In genomic region chr13:24661713-24662112, GRCh38 we compare ENCODE assay signal across 17 cellular contexts. TPM values are rescaled to one million over a fixed set of nuclear protein-coding genes. Genes with fewer than 3 reads are reported as not detected.
DNase-seq lines count a peak whose midpoint lies in the region; ATAC-seq and TF ChIP-seq lines count a peak whose summit lies in the region.
"Had no signal": no experiment of that assay in that cellular context is flagged by ENCODE, and none has a peak within 500 bp of the region (broad histone marks: within the 10 kb centered on the region; RNA-seq: fewer than 3 reads in every experiment).

No MANE protein-coding gene starts in this region.

- H3F3A ChIP-seq in SU-DHL-6 (ENCODE audit: insufficient read depth) = no peaks in the 10 kb centered on the region

- H3K4me3 ChIP-seq in SU-DHL-6 (ENCODE audit: insufficient read depth, low read length, poor library complexity, severe bottlenecking) = no peak overlapping the region
- H3K4me3 ChIP-seq in effector memory CD4-positive, alpha-beta T cell (ENCODE audit: insufficient read depth, low read depth, low read length, poor library complexity, severe bottlenecking) = no peak overlapping the region
- H3K4me3 ChIP-seq: SJCRH30 had no signal

- no peaks in the 10 kb centered on the region for H3K9me2 ChIP-seq in SU-DHL-6 (replicated peaks; ENCODE audit: insufficient read depth, low read length)

- H3K27ac Mint-ChIP-seq in activated naive CD4-positive, alpha-beta T cell treated with anti-CD3 and anti-CD28 coated beads, Interleukin-2, amount 50 U/mL, for 24 hours = peak overlapping the region; percentile 25
- no peak overlapping the region for H3K27ac Mint-ChIP-seq in activated naive CD4-positive, alpha-beta T cell treated with anti-CD3 and anti-CD28 coated beads for 36 hours
- H3K27ac Mint-ChIP-seq: H9 had no signal

- no peaks in the 10 kb centered on the region for H3K36me3 Mint-ChIP-seq in activated naive CD4-positive, alpha-beta T cell treated with anti-CD3 and anti-CD28 coated beads, Interleukin-2, amount 50 U/mL, for 24 hours
- no peaks in the 10 kb centered on the region for H3K36me3 Mint-ChIP-seq in activated naive CD4-positive, alpha-beta T cell treated with anti-CD3 and anti-CD28 coated beads for 36 hours (ENCODE audit: low read depth)

- intact Hi-C loops in activated naive CD4-positive, alpha-beta T cell treated with anti-CD3 and anti-CD28 coated beads for 36 hours (cut with micrococcal nuclease) = no loop called here

- H3K9me3 Mint-ChIP-seq in activated naive CD4-positive, alpha-beta T cell treated with anti-CD3 and anti-CD28 coated beads, Interleukin-2, amount 50 U/mL, for 24 hours = no peaks in the 10 kb centered on the region
- no peaks in the 10 kb centered on the region for H3K9me3 Mint-ChIP-seq in activated naive CD4-positive, alpha-beta T cell treated with anti-CD3 and anti-CD28 coated beads for 36 hours
- H3K9me3 Mint-ChIP-seq: H9 had no signal

- H3K27ac ChIP-seq in SU-DHL-6 (ENCODE audit: low read depth, low read length) = no peak overlapping the region
- no peak overlapping the region for H3K27ac ChIP-seq in effector memory CD4-positive, alpha-beta T cell (ENCODE audit: insufficient read depth, low read length, poor library complexity, severe bottlenecking)
- H3K27ac ChIP-seq: C4-2B, SJCRH30 had no signal

- H3K4me2 ChIP-seq in SU-DHL-6 (ENCODE audit: low read depth, low read length, poor library complexity, severe bottlenecking) = peak overlapping the region; percentile 16

- H3K4me1 ChIP-seq in effector memory CD4-positive, alpha-beta T cell (ENCODE audit: control insufficient read depth, insufficient read depth, low read length, poor library complexity, severe bottlenecking) = no peaks in the 10 kb centered on the region

- H3K27me3 ChIP-seq in SU-DHL-6 (ENCODE audit: low read length) = no peaks in the 10 kb centered on the region
- no peaks in the 10 kb centered on the region for H3K27me3 ChIP-seq in effector memory CD4-positive, alpha-beta T cell (replicated peaks; ENCODE audit: control insufficient read depth, insufficient read depth, low read length, poor library complexity, severe bottlenecking)
- H3K27me3 ChIP-seq: SJCRH30 had no signal

- no peak for DNase-seq in activated naive CD4-positive, alpha-beta T cell treated with anti-CD3 and anti-CD28 coated beads for 36 hours
- DNase-seq in foreskin melanocyte (no peak), GM10266 (ENCODE audit: extremely low spot score) (no peak)
- no peak for DNase-seq in effector memory CD4-positive, alpha-beta T cell
- DNase-seq: COR-L47, DMS53, H9, NCI-H1092 treated with DMSO at 0.1 percent for 48 hours, NCI-H1694, NCI-H774, RPMI8226 had no signal

- CTCF ChIA-PET in activated naive CD4-positive, alpha-beta T cell treated with anti-CD3 and anti-CD28 coated beads for 36 hours (lab: Charles Lee) = interaction anchor here (1.3 to 2.4 kb wide), 2 partner anchors 21 to 34 kb away, joined by 3 to 7 read pairs; no protein-coding TSS in a partner anchor

- no peak overlapping the region for H2AFZ ChIP-seq in SU-DHL-6 (ENCODE audit: low read depth, low read length, severe bottlenecking)

- no peaks in the 10 kb centered on the region for H3K36me3 ChIP-seq in SU-DHL-6 (ENCODE audit: low read length)
- no peaks in the 10 kb centered on the region for H3K36me3 ChIP-seq in effector memory CD4-positive, alpha-beta T cell (ENCODE audit: control insufficient read depth, insufficient read depth, low read length)
- H3K36me3 ChIP-seq: SJCRH30 had no signal

- H3K79me2 ChIP-seq in SU-DHL-6 (ENCODE audit: insufficient read depth, low read length) = no peaks in the 10 kb centered on the region

- TF ChIP-seq CTCF in SU-DHL-6 (IDR thresholded peaks at IDR 0.05; ENCODE audit: insufficient read depth, low read length, poor library complexity, severe bottlenecking) (no peak), GM10266 (IDR thresholded peaks at IDR 0.05; ENCODE audit: control insufficient read depth, insufficient read depth, low read depth, missing control alignments) (no peak)

- H3K9ac ChIP-seq in SU-DHL-6 (ENCODE audit: low read length) = no peak overlapping the region

- H3K4me1 Mint-ChIP-seq in activated naive CD4-positive, alpha-beta T cell treated with anti-CD3 and anti-CD28 coated beads, Interleukin-2, amount 50 U/mL, for 24 hours = no peaks in the 10 kb centered on the region
- peaks cover 8% of the 10 kb centered on the region for H3K4me1 Mint-ChIP-seq in activated naive CD4-positive, alpha-beta T cell treated with anti-CD3 and anti-CD28 coated beads for 36 hours (ENCODE audit: low read depth)
- H3K4me1 Mint-ChIP-seq: H9 had no signal

- no peak overlapping the region for H3K4me3 Mint-ChIP-seq in activated naive CD4-positive, alpha-beta T cell treated with anti-CD3 and anti-CD28 coated beads, Interleukin-2, amount 50 U/mL, for 24 hours
- no peak overlapping the region for H3K4me3 Mint-ChIP-seq in activated naive CD4-positive, alpha-beta T cell treated with anti-CD3 and anti-CD28 coated beads for 36 hours
- H3K4me3 Mint-ChIP-seq: H9 had no signal

- H3K9me3 ChIP-seq in SU-DHL-6 (ENCODE audit: insufficient read depth, low read length) = no peaks in the 10 kb centered on the region
- H3K9me3 ChIP-seq in effector memory CD4-positive, alpha-beta T cell (ENCODE audit: control insufficient read depth, low read length) = no peaks in the 10 kb centered on the region
- H3K9me3 ChIP-seq: SJCRH30 had no signal

- H4K20me1 ChIP-seq in SU-DHL-6 (ENCODE audit: low read depth, low read length) = no peaks in the 10 kb centered on the region

- peak; percentile 47 for ATAC-seq in HG02885 (IDR thresholded peaks at IDR 0.05; ENCODE audit: poor library complexity, unreplicated experiment)
- no peak for ATAC-seq in GM21717 (IDR thresholded peaks at IDR 0.05; ENCODE audit: unreplicated experiment)

- peaks cover 6% of the 10 kb centered on the region for H3K27me3 Mint-ChIP-seq in activated naive CD4-positive, alpha-beta T cell treated with anti-CD3 and anti-CD28 coated beads, Interleukin-2, amount 50 U/mL, for 24 hours
- peaks cover 9% of the 10 kb centered on the region for H3K27me3 Mint-ChIP-seq in activated naive CD4-positive, alpha-beta T cell treated with anti-CD3 and anti-CD28 coated beads for 36 hours (ENCODE audit: low read depth)

RNA-seq across cellular contexts. Expression of gene ATP12A, which starts 18.5 kb away (rescaled TPM):
- total RNA-seq in activated naive CD4-positive, alpha-beta T cell treated with anti-CD3 and anti-CD28 coated beads for 36 hours = under 1 TPM in 1 of 2 experiments, not detected in 1; 0.05 TPM
